In the genomic region with DNA sequence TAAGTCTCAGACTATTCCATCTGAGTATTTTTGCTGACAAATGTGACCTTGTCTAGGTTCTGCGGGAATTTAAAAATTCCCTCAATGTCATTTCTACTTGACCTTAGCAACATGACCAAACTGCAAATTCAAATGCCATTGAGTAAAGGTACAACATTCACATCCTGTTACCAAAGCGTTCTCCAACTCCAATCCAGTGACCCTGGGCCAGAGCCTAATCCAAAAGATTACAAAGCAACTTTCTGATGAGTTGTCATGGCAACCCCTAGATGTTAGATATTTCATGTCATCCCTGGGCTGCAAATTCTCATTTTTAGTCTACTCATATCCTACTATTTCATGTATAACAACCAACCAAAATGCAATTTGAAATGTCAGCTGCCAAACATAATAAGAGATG, we compare ENCODE assay signal across 2 cellular contexts.
TF ChIP-seq lines count a peak whose summit lies in the region.

No MANE protein-coding gene starts in this region.

TF ChIP-seq in HepG2, 621 proteins besides CTCF, POLR2A, EP300 and RAD21:
- no peak for TF ChIP-seq ZNF235 (CRISPR knock-in tag; IDR thresholded peaks at IDR 0.05; ENCODE audit: borderline replicate concordance)
- TF ChIP-seq ZNF350 (CRISPR knock-in tag; IDR thresholded peaks at IDR 0.05; ENCODE audit: borderline replicate concordance, low read depth) = no peak
- TF ChIP-seq MEF2D (CRISPR knock-in tag; IDR thresholded peaks at IDR 0.05) = no peak
- no peak for TF ChIP-seq ZBTB21 (CRISPR knock-in tag; IDR thresholded peaks at IDR 0.05)
- no peak for TF ChIP-seq EZH2 (conservative IDR thresholded peaks at IDR 0.05; ENCODE audit: low read depth, low read length)
- TF ChIP-seq RFXANK (CRISPR knock-in tag; IDR thresholded peaks at IDR 0.05) = no peak
- no peak for TF ChIP-seq HDAC6 (IDR thresholded peaks at IDR 0.05; ENCODE audit: low read depth, low read length)
- TF ChIP-seq CAMTA2 (CRISPR knock-in tag; IDR thresholded peaks at IDR 0.05; ENCODE audit: borderline replicate concordance) = no peak
- TF ChIP-seq, protein P1, sequence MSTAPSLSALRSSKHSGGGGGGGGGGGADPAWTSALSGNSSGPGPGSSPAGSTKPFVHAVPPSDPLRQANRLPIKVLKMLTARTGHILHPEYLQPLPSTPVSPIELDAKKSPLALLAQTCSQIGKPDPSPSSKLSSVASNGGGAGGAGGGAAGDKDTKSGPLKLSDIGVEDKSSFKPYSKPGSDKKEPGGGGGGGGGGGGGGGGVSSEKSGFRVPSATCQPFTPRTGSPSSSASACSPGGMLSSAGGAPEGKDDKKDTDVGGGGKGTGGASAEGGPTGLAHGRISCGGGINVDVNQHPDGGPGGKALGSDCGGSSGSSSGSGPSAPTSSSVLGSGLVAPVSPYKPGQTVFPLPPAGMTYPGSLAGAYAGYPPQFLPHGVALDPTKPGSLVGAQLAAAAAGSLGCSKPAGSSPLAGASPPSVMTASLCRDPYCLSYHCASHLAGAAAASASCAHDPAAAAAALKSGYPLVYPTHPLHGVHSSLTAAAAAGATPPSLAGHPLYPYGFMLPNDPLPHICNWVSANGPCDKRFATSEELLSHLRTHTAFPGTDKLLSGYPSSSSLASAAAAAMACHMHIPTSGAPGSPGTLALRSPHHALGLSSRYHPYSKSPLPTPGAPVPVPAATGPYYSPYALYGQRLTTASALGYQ (CRISPR knock-in tag; IDR thresholded peaks at IDR 0.05) = no peak
- no peak for TF ChIP-seq PHF5A (CRISPR knock-in tag; IDR thresholded peaks at IDR 0.05; ENCODE audit: low read depth, unreplicated experiment)

TF ChIP-seq in K562, 482 proteins besides CTCF, POLR2A, EP300 and RAD21 (continued from another document):
- no peak for TF ChIP-seq HDAC6 (IDR thresholded peaks at IDR 0.05; ENCODE audit: low read depth, low read length)
